Comparison of ENCODE assay signal across 8 cellular contexts in the genomic region with DNA sequence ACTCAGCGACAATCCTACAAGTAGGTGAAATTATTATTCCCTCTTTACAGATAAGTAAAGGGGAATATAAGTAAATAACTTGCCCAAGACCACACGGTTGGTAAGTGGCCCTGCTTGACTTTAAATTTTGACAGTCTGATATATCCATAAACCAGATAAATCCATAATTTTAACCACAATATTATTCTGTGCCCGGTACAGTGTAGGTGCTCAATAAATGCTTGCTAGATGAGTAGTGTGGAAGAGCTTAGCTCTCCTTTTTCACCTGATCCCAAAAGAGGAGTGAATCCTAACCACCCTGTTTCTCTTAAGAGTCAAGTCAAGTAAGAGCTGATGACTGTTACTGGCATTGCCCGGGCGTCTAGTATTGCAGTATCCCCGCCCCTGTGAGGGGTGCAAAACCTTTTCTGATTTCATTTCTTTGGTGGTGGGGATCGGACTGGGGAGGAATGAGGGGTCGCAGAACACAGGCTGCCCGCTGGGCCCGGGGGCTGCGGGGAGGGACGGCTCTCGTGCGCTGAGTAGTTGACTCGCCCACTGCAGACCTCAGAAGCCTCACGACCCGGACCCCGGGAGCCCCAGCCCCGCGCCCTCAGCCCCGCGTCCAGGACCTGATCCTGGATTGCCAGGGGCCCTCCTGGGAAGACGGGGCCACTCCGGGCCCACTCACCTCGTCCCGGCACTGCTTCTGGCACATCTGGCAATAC. TPM values are rescaled to one million over a fixed set of nuclear protein-coding genes. Genes with fewer than 3 reads are reported as not detected.
A peak's percentile ranks its signal among the peaks of the same experiment; 100 is the strongest.
DNase-seq lines count a peak whose midpoint lies in the region; ATAC-seq and TF ChIP-seq lines count a peak whose summit lies in the region.

No MANE protein-coding gene starts in this region.

- peak overlapping the region; percentile 93 for H3K4me2 ChIP-seq in Loucy (ENCODE audit: low read depth, low read length, poor library complexity, severe bottlenecking)

- no peaks in the 10 kb centered on the region for H3F3A ChIP-seq in Loucy (ENCODE audit: low read depth)

- H3K36me3 ChIP-seq in ES-I3 (ENCODE audit: insufficient read depth, low read length) (no peaks in the 10 kb centered on the region; the same call in 1 of the 2 replicates), Loucy (ENCODE audit: insufficient read depth, low read length) (no peaks in the 10 kb centered on the region), endocrine pancreas (ENCODE audit: control insufficient read depth, insufficient read depth, low read length) (no peaks in the 10 kb centered on the region)

- peak in 2 of 10 donors; percentile 2 to 8 for DNase-seq in naive thymus-derived CD8-positive, alpha-beta T cell
- DNase-seq in NCI-H748 treated with DMSO at 0.1 percent for 48 hours (lab: John Stamatoyannopoulos, UW), result no peak
- DNase-seq in COR-L47 (lab: John Stamatoyannopoulos, UW), result no peak
- DNase-seq in NCI-H2107 (lab: John Stamatoyannopoulos, UW), result no peak

- H3K27me3 ChIP-seq in Loucy (ENCODE audit: insufficient read depth, low read length, poor library complexity, severe bottlenecking) (no peaks in the 10 kb centered on the region), endocrine pancreas (ENCODE audit: control insufficient read depth, insufficient read depth, low read length) (no peaks in the 10 kb centered on the region)

- peak overlapping the region; percentile 88 for H3K4me3 ChIP-seq in Loucy (ENCODE audit: low read length, poor library complexity, severe bottlenecking)
- peak overlapping the region; percentile 87 for H3K4me3 ChIP-seq in endocrine pancreas (ENCODE audit: control insufficient read depth, insufficient read depth, low read length)

- H3K4me1 ChIP-seq in ES-I3 (ENCODE audit: insufficient read depth, low read length), result no peaks in the 10 kb centered on the region
- H3K4me1 ChIP-seq in Loucy (ENCODE audit: insufficient read depth, low read length, poor library complexity, severe bottlenecking), result peaks cover 61% of the 10 kb centered on the region
- peaks cover 25% of the 10 kb centered on the region for H3K4me1 ChIP-seq in endocrine pancreas (ENCODE audit: control insufficient read depth, insufficient read depth, low read length)

- no peak for TF ChIP-seq CTCF in Loucy (conservative IDR thresholded peaks at IDR 0.05; ENCODE audit: low read length)

- peaks cover 98% of the 10 kb centered on the region for H3K79me2 ChIP-seq in Loucy (ENCODE audit: insufficient read depth, low read length)

- H3K4me3 Mint-ChIP-seq in naive thymus-derived CD8-positive, alpha-beta T cell, result no peak overlapping the region

- ATAC-seq in GM21737 (IDR thresholded peaks at IDR 0.05; ENCODE audit: unreplicated experiment), result peak; percentile 14
- ATAC-seq in naive thymus-derived CD8-positive, alpha-beta T cell, result peak; percentile 1 to 11

- POLR2A ChIA-PET in naive thymus-derived CD8-positive, alpha-beta T cell (lab: Charles Lee), result interaction anchor here (0.5 to 3.5 kb wide), 9 partner anchors 9 to 273 kb away, joined by 3 to 89 read pairs (median 4); a partner anchor contains a TSS

- H3K27me3 Mint-ChIP-seq in naive thymus-derived CD8-positive, alpha-beta T cell, result no peaks in the 10 kb centered on the region

- H4K20me1 ChIP-seq in Loucy (ENCODE audit: insufficient read depth, low read length, poor library complexity, severe bottlenecking), result peaks cover 81% of the 10 kb centered on the region

- peaks cover 26 to 66% (median 60%) of the 10 kb centered on the region in 4 donors for H3K4me1 Mint-ChIP-seq in naive thymus-derived CD8-positive, alpha-beta T cell

- peak overlapping the region; percentile 99 for H3K9ac ChIP-seq in ES-I3 (ENCODE audit: low read depth, low read length)
- H3K9ac ChIP-seq in Loucy (ENCODE audit: low read depth, low read length, poor library complexity, severe bottlenecking), result peak overlapping the region; percentile 92
- peak overlapping the region; percentile 90 for H3K9ac ChIP-seq in endocrine pancreas (ENCODE audit: control insufficient read depth, insufficient read depth, low read length)

- H3K9me3 ChIP-seq in ES-I3 (ENCODE audit: control insufficient read depth, insufficient read depth, low read length), result no peaks in the 10 kb centered on the region
- no peaks in the 10 kb centered on the region for H3K9me3 ChIP-seq in Loucy (ENCODE audit: insufficient read depth, low read depth, low read length)
- no peaks in the 10 kb centered on the region for H3K9me3 ChIP-seq in endocrine pancreas (ENCODE audit: control insufficient read depth, low read length)

- no peak overlapping the region for H3K27ac Mint-ChIP-seq in naive thymus-derived CD8-positive, alpha-beta T cell

- peak overlapping the region; percentile 76 for H2AFZ ChIP-seq in Loucy (ENCODE audit: low read length)

- no peaks in the 10 kb centered on the region for H3K9me3 Mint-ChIP-seq in naive thymus-derived CD8-positive, alpha-beta T cell

- no peaks in the 10 kb centered on the region for H3K9me2 ChIP-seq in Loucy (replicated peaks; ENCODE audit: low read depth, low read length)

- H3K36me3 Mint-ChIP-seq in naive thymus-derived CD8-positive, alpha-beta T cell, result peaks cover 0 to 22% (median 9%) of the 10 kb centered on the region in 3 donors

RNA-seq across cellular contexts. Expression of a gene that starts 0.5 kb away (rescaled TPM):
- total RNA-seq in naive thymus-derived CD8-positive, alpha-beta T cell, result 10 to 100 TPM; 14.3 to 18.1 TPM
- polyA plus RNA-seq in naive thymus-derived CD8-positive, alpha-beta T cell, result 1 to 10 TPM; 3.2 to 5.6 (median 3.5) TPM

RNA-seq across cellular contexts. Expression of a gene that starts 0.7 kb away (rescaled TPM):
- 100 to 1,000 TPM; 159 to 167 TPM for total RNA-seq in naive thymus-derived CD8-positive, alpha-beta T cell
- polyA plus RNA-seq in naive thymus-derived CD8-positive, alpha-beta T cell, result 100 to 1,000 TPM; 338 to 486 (median 458) TPM

RNA-seq across cellular contexts. Expression of a gene that starts 31.0 kb away (rescaled TPM):
- 10 to 100 TPM; 24.4 to 24.6 TPM for total RNA-seq in naive thymus-derived CD8-positive, alpha-beta T cell
- 10 to 100 TPM in 2 of 3 donors, 1 to 10 TPM in 1; 6.8 to 16.4 (median 11.0) TPM for polyA plus RNA-seq in naive thymus-derived CD8-positive, alpha-beta T cell
